ENCODE assay signal across 18 cellular contexts in the genomic region with DNA sequence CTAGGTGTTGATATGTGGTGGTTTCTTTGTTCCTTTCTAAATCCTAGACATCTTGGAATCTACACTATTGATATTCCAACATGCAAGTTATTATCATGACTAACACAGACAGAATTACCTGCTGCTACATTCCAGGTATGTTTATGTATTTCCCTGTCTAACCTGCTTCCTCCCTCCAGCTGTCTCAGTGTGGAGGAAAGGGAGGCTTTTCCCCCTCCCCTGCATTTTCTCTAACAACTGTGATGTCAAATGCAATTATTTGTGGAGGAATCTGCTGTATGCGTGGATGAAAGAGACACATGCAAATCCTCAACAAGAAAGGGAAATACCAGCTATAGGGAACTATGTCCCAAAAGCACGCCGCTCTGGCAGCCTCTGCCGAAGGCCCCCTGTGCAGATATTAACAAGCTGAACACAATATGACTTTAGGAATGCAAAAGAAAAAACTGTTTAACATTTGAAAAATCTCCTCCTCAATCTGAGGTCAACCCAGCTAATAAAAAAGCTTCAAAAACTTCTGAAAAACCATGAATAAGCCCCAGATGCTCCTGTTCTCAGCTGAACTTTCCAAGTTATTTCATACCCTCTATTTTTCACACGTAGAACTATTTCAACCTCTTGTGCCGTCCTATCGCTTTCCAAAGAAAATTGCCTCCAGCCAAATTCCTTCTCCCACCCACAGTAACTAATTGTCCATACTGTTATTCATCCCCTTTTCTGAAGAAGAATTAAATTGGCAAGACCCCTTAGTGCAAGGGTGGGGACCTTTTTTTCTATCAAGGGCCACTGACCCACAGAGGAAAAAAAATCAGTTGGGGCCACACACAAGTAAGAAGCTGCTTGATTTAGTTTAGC.
DNase-seq lines count a peak whose midpoint lies in the region; TF ChIP-seq lines count a peak whose summit lies in the region.
"Had no signal": no experiment of that assay in that cellular context is flagged by ENCODE, and none has a peak within 500 bp of the region (broad histone marks: within the 10 kb centered on the region; RNA-seq: fewer than 3 reads in every experiment).

No MANE protein-coding gene starts in this region.

- H3K9me3 ChIP-seq in HUES6 (ENCODE audit: control insufficient read depth, insufficient read depth, low read depth, low read length) (no peaks in the 10 kb centered on the region), esophagus muscularis mucosa (no peaks in the 10 kb centered on the region)
- H3K9me3 ChIP-seq: thoracic aorta had no signal

- H3K27me3 ChIP-seq in HUES6 (ENCODE audit: control insufficient read depth, insufficient read depth, low read length) (no peaks in the 10 kb centered on the region; the same call in 1 of the 2 replicates), esophagus muscularis mucosa (no peaks in the 10 kb centered on the region)
- H3K27me3 ChIP-seq: brain microvascular endothelial cell had no signal

- no peak for TF ChIP-seq CTCF in brain (conservative IDR thresholded peaks at IDR 0.05)
- no peak for TF ChIP-seq CTCF in esophagus muscularis mucosa (IDR thresholded peaks at IDR 0.05)

- DNase-seq in iPS-NIHi7 (ENCODE audit: extremely low spot score): peak; percentile 19
- peak; percentile 47 for DNase-seq in retina
- no peak for DNase-seq in hippocampal formation (lab: John Stamatoyannopoulos, UW)
- no peak for DNase-seq in DMS 273 treated with DMSO at 0.1 percent for 48 hours (lab: John Stamatoyannopoulos, UW)
- DNase-seq in esophagus muscularis mucosa (ENCODE audit: extremely low spot score): no peak
- no peak for DNase-seq in NCI-H2029 (lab: John Stamatoyannopoulos, UW)
- DNase-seq: activated naive CD4-positive, alpha-beta T cell treated with anti-CD3 and anti-CD28 coated beads, Interleukin-2, amount 50 U/mL, for 16 hours; activated T-cell treated with anti-CD3 and anti-CD28 coated beads, Interleukin-2, amount 50 U/mL, for 4 hours; brain microvascular endothelial cell; DMS79 treated with DMSO at 0.1 percent for 48 hours; left ventricle myocardium superior; NCI-H1417; NCI-H748 treated with DMSO at 0.1 percent for 48 hours had no signal

- 0 out of 2 replicates have a peak overlapping the region, but pooled peaks have one; percentile 7 for H3K4me3 ChIP-seq in HUES6 (ENCODE audit: low read depth, low read length)
- H3K4me3 ChIP-seq in esophagus muscularis mucosa: no peak overlapping the region
- H3K4me3 ChIP-seq: PC-9, thoracic aorta had no signal

- H3K9me3 Mint-ChIP-seq in brain: peaks cover 0 to 2% (median 0%) of the 10 kb centered on the region in 5 experiments
- H3K9me3 Mint-ChIP-seq: activated T-cell treated with anti-CD3 and anti-CD28 coated beads, Interleukin-2, amount 50 U/mL, for 4 hours; stimulated activated memory B cell treated with anti-CD40 and anti-IgM and Interleukin-4, amounts not matched to agents 10 μg/mL and 1 μg/mL and 100 μg/mL, for 72 hours had no signal

- intact Hi-C loops in esophagus muscularis mucosa (cut with DNase I): no loop called here

- H3K36me3 ChIP-seq in HUES6 (ENCODE audit: control insufficient read depth, insufficient read depth, low read length) (no peaks in the 10 kb centered on the region), esophagus muscularis mucosa (no peaks in the 10 kb centered on the region)
- H3K36me3 ChIP-seq: brain microvascular endothelial cell, thoracic aorta had no signal

- no peaks in the 10 kb centered on the region for H3K27me3 Mint-ChIP-seq in brain
- H3K27me3 Mint-ChIP-seq: stimulated activated memory B cell treated with anti-CD40 and anti-IgM and Interleukin-4, amounts not matched to agents 10 μg/mL and 1 μg/mL and 100 μg/mL, for 72 hours had no signal

- no peak for TF ChIP-seq EP300 in esophagus muscularis mucosa (IDR thresholded peaks at IDR 0.05)

- H3K9ac ChIP-seq in HUES6 (ENCODE audit: low read length): peak overlapping the region; percentile 41

- peaks cover 32% of the 10 kb centered on the region for H3K4me1 ChIP-seq in HUES6 (ENCODE audit: control insufficient read depth, insufficient read depth, low read length)
- peaks cover 0 to 25% (median 14%) of the 10 kb centered on the region in 4 donors for H3K4me1 ChIP-seq in esophagus muscularis mucosa

- H3K27ac ChIP-seq in HUES6 (ENCODE audit: low read depth, low read length) (peak overlapping the region; percentile 71), esophagus muscularis mucosa (replicated peaks in 1 of 4) (no peak overlapping the region)
- H3K27ac ChIP-seq: brain microvascular endothelial cell, PC-9, thoracic aorta had no signal

- no peak for TF ChIP-seq POLR2A in esophagus muscularis mucosa (IDR thresholded peaks at IDR 0.05; ENCODE audit: low read depth)

- H3K4me1 Mint-ChIP-seq in brain: peaks cover 49% of the 10 kb centered on the region
- H3K4me1 Mint-ChIP-seq: stimulated activated memory B cell treated with anti-CD40 and anti-IgM and Interleukin-4, amounts not matched to agents 10 μg/mL and 1 μg/mL and 100 μg/mL, for 72 hours had no signal

- H3K27ac Mint-ChIP-seq in brain: peak overlapping the region in 4 of 5 experiments; percentile 35 to 69 (median 66)
- H3K27ac Mint-ChIP-seq: stimulated activated memory B cell treated with anti-CD40 and anti-IgM and Interleukin-4, amounts not matched to agents 10 μg/mL and 1 μg/mL and 100 μg/mL, for 72 hours had no signal

- H3K4me3 Mint-ChIP-seq in brain: peak overlapping the region; percentile 7 to 59 (median 42)
- H3K4me3 Mint-ChIP-seq: activated T-cell treated with anti-CD3 and anti-CD28 coated beads, Interleukin-2, amount 50 U/mL, for 4 hours; stimulated activated memory B cell treated with anti-CD40 and anti-IgM and Interleukin-4, amounts not matched to agents 10 μg/mL and 1 μg/mL and 100 μg/mL, for 72 hours had no signal

- no peaks in the 10 kb centered on the region for H3K36me3 Mint-ChIP-seq in brain
- H3K36me3 Mint-ChIP-seq: stimulated activated memory B cell treated with anti-CD40 and anti-IgM and Interleukin-4, amounts not matched to agents 10 μg/mL and 1 μg/mL and 100 μg/mL, for 72 hours had no signal

- 59% methylated on average over 7 of the region's 7 CpGs for WGBS in esophagus muscularis mucosa

Comparison
In these comparisons a context has a peak if more than half of its experiments do, and no peak if none do; other contexts are left out.
1. DNase-seq: peak in iPS-NIHi7 (single experiment) and retina (single experiment); none in hippocampal formation (0 of 2), DMS 273 treated with DMSO at 0.1 percent for 48 hours (single experiment), esophagus muscularis mucosa (single experiment) and NCI-H2029 (single experiment).